ENCODE assay signal across 16 cellular contexts in genomic region chr5:169181785-169182184, GRCh38.
"Had no signal": no experiment of that assay in that cellular context is flagged by ENCODE, and none has a peak within 500 bp of the region (broad histone marks: within the 10 kb centered on the region; RNA-seq: fewer than 3 reads in every experiment).

No MANE protein-coding gene starts in this region.

- H3K27me3 Mint-ChIP-seq: stimulated activated memory B cell treated with anti-CD40 and anti-IgM and Interleukin-4, amounts not matched to agents 10 μg/mL and 1 μg/mL and 100 μg/mL, for 72 hours had no signal

- ATAC-seq: activated naive CD4-positive, alpha-beta T cell treated with anti-CD3 and anti-CD28 coated beads, Interleukin-2, amount 50 U/mL, for 72 hours; left colon; naive thymus-derived CD4-positive, alpha-beta T cell; right lobe of liver; stimulated activated memory B cell treated with anti-CD40 and anti-IgM and Interleukin-4, amounts not matched to agents 10 μg/mL and 1 μg/mL and 100 μg/mL, for 72 hours had no signal

- H3K9me3 Mint-ChIP-seq: activated naive CD4-positive, alpha-beta T cell treated with anti-CD3 and anti-CD28 coated beads, Interleukin-2, amount 50 U/mL, for 72 hours; naive thymus-derived CD4-positive, alpha-beta T cell; stimulated activated memory B cell treated with anti-CD40 and anti-IgM and Interleukin-4, amounts not matched to agents 10 μg/mL and 1 μg/mL and 100 μg/mL, for 72 hours had no signal

- H3K27me3 ChIP-seq: right lobe of liver, transverse colon had no signal

- H3K4me3 Mint-ChIP-seq: naive thymus-derived CD4-positive, alpha-beta T cell; stimulated activated memory B cell treated with anti-CD40 and anti-IgM and Interleukin-4, amounts not matched to agents 10 μg/mL and 1 μg/mL and 100 μg/mL, for 72 hours had no signal

- H3K36me3 Mint-ChIP-seq: activated naive CD4-positive, alpha-beta T cell treated with anti-CD3 and anti-CD28 coated beads, Interleukin-2, amount 50 U/mL, for 72 hours; naive thymus-derived CD4-positive, alpha-beta T cell; stimulated activated memory B cell treated with anti-CD40 and anti-IgM and Interleukin-4, amounts not matched to agents 10 μg/mL and 1 μg/mL and 100 μg/mL, for 72 hours had no signal

- DNase-seq: activated CD4-positive, alpha-beta T cell treated with anti-CD3 and anti-CD28 coated beads, Interleukin-2, amount 50 U/mL, for 1 hour; activated effector memory CD4-positive, alpha-beta T cell treated with Interleukin-2 at 50 U/mL for 16 hours; activated T-cell treated with anti-CD3 and anti-CD28 coated beads, Interleukin-2, amount 50 U/mL, for 1 hour; anterior cingulate cortex; caudate nucleus; effector CD4-positive, alpha-beta T cell; glutamatergic neuron; left colon; naive thymus-derived CD4-positive, alpha-beta T cell; right lobe of liver; stimulated activated CD4-positive, alpha-beta T cell treated with anti-CD3 and anti-CD28 coated beads, Interleukin-1b, Interleukin-23, amount 100 ng/mL, for 48 hours; transverse colon had no signal

- H3K36me3 ChIP-seq: prostate gland, right lobe of liver, transverse colon had no signal

- H3K9me3 ChIP-seq: prostate gland, right lobe of liver, transverse colon had no signal

- H3K4me1 Mint-ChIP-seq: naive thymus-derived CD4-positive, alpha-beta T cell; stimulated activated memory B cell treated with anti-CD40 and anti-IgM and Interleukin-4, amounts not matched to agents 10 μg/mL and 1 μg/mL and 100 μg/mL, for 72 hours had no signal

- H3K27ac ChIP-seq: coronary artery, prostate gland, right lobe of liver, transverse colon had no signal

- H3K4me3 ChIP-seq: coronary artery, prostate gland, right lobe of liver, transverse colon had no signal

- H3K27ac Mint-ChIP-seq: activated naive CD4-positive, alpha-beta T cell treated with anti-CD3 and anti-CD28 coated beads, Interleukin-2, amount 50 U/mL, for 72 hours; naive thymus-derived CD4-positive, alpha-beta T cell; stimulated activated memory B cell treated with anti-CD40 and anti-IgM and Interleukin-4, amounts not matched to agents 10 μg/mL and 1 μg/mL and 100 μg/mL, for 72 hours had no signal

- H3K4me1 ChIP-seq: prostate gland, right lobe of liver, transverse colon had no signal
